In genomic region chr10:121665809-121666208, GRCh38 we compare ENCODE assay signal across 9 cellular contexts.
"Had no signal": no experiment of that assay in that cellular context is flagged by ENCODE, and none has a peak within 500 bp of the region (broad histone marks: within the 10 kb centered on the region; RNA-seq: fewer than 3 reads in every experiment).

No MANE protein-coding gene starts in this region.

- H3K27ac ChIP-seq: GM23248, HL-60 had no signal

- ATAC-seq: HCT116, K562 had no signal

- H2AFZ ChIP-seq: GM23248 had no signal

- H3K36me3 ChIP-seq: HAP-1 had no signal

- H3K9me3 ChIP-seq: HAP-1 had no signal

- H3K4me3 ChIP-seq: GM23248, HAP-1, K562 had no signal

- H3K9ac ChIP-seq: GM23248 had no signal

- DNase-seq: GM23248, GOT3, H7, HFFc6, IMR-90 had no signal
